ENCODE assay signal across 8 cellular contexts in the genomic region with DNA sequence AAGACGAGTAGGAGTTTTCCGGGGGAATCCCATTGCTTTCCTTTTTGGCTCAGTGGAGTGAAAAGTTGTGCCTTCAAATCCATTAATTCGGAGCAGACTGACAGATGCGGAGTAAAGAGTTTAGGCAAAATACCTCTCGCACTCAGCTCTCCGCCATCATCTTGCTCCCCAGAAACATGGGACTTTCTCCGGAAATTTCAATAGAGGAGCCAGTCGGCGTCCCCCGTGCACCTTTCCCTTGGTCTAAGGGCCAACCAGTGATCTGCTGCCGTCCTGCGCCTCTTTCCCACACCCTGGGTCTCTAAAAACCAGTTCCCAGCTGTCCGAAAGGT. TPM values are rescaled to one million over a fixed set of nuclear protein-coding genes. Genes with fewer than 3 reads are reported as not detected.
DNase-seq lines count a peak whose midpoint lies in the region; ATAC-seq and TF ChIP-seq lines count a peak whose summit lies in the region.

No MANE protein-coding gene starts in this region.

- peaks cover 48% of the 10 kb centered on the region for H3K4me1 Mint-ChIP-seq in activated T-helper 2 cell treated with anti-CD3 and anti-CD28 coated beads, Interferon-gamma antibody, Interleukin-2, Interleukin-4, amounts not matched to agents 10 μg/mL and 5 μg/mL and 100 μg/mL, durations not matched to agents 14 hours and 24 hours and 36 hours (ENCODE audit: low read depth)
- peaks cover 36% of the 10 kb centered on the region for H3K4me1 Mint-ChIP-seq in stimulated activated effector memory CD8-positive, alpha-beta T cell treated with anti-CD3 and anti-CD28 coated beads, Interleukin-12 subunit alpha, Interleukin-12 subunit beta, amount 100 ng/mL, for 72 hours

- H3K4me1 ChIP-seq in iPS DF 6.9 (ENCODE audit: control insufficient read depth, insufficient read depth, low read length): no peaks in the 10 kb centered on the region; the same call in none of the 2 replicates

- peaks cover 51% of the 10 kb centered on the region for H3K36me3 Mint-ChIP-seq in activated T-helper 2 cell treated with anti-CD3 and anti-CD28 coated beads, Interferon-gamma antibody, Interleukin-2, Interleukin-4, amounts not matched to agents 10 μg/mL and 5 μg/mL and 100 μg/mL, durations not matched to agents 14 hours and 24 hours and 36 hours (ENCODE audit: low read depth)
- peaks cover 38% of the 10 kb centered on the region for H3K36me3 Mint-ChIP-seq in stimulated activated effector memory CD8-positive, alpha-beta T cell treated with anti-CD3 and anti-CD28 coated beads, Interleukin-12 subunit alpha, Interleukin-12 subunit beta, amount 100 ng/mL, for 72 hours

- intact Hi-C loops in activated T-helper 2 cell treated with anti-CD3 and anti-CD28 coated beads, Interferon-gamma antibody, Interleukin-2, Interleukin-4, amounts not matched to agents 10 μg/mL and 5 μg/mL and 100 μg/mL, durations not matched to agents 14 hours and 24 hours and 36 hours (cut with micrococcal nuclease): loop anchor here (1.0 to 5.0 kb wide), 2 partner anchors 44 to 857 kb away; a partner anchor contains a TSS

- no peak for TF ChIP-seq CTCF in GM12864 (IDR thresholded peaks at IDR 0.05; ENCODE audit: low read depth, low read length, missing control alignments)
- no peak for TF ChIP-seq CTCF in HL-60 (IDR thresholded peaks at IDR 0.05; ENCODE audit: insufficient read depth, low read length)

- H3K27me3 ChIP-seq in HL-60 (ENCODE audit: insufficient read depth, poor library complexity, severe bottlenecking): no peaks in the 10 kb centered on the region
- H3K27me3 ChIP-seq in iPS DF 6.9 (ENCODE audit: control insufficient read depth, insufficient read depth, low read length): no peaks in the 10 kb centered on the region

- peaks cover 3% of the 10 kb centered on the region for H3K36me3 ChIP-seq in iPS DF 6.9 (ENCODE audit: control insufficient read depth, insufficient read depth, low read length)

- H3K9me3 ChIP-seq in iPS DF 6.9 (ENCODE audit: control insufficient read depth, insufficient read depth, low read length): no peaks in the 10 kb centered on the region

- peak; percentile 48 for ATAC-seq in GM21447 (IDR thresholded peaks at IDR 0.05; ENCODE audit: unreplicated experiment)
- ATAC-seq in stimulated activated effector memory CD8-positive, alpha-beta T cell treated with anti-CD3 and anti-CD28 coated beads, Interleukin-12 subunit alpha, Interleukin-12 subunit beta, amount 100 ng/mL, for 72 hours: peak; percentile 57

- H3K4me3 ChIP-seq in GM12864 (ENCODE audit: low read depth, low read length): peak overlapping the region; percentile 91
- peak overlapping the region; percentile 88 for H3K4me3 ChIP-seq in HL-60 (replicated peaks; ENCODE audit: insufficient read depth, low read length)
- peak overlapping the region; percentile 74 for H3K4me3 ChIP-seq in iPS DF 6.9 (ENCODE audit: low read length)

- H3K4me3 Mint-ChIP-seq in activated T-helper 2 cell treated with anti-CD3 and anti-CD28 coated beads, Interferon-gamma antibody, Interleukin-2, Interleukin-4, amounts not matched to agents 10 μg/mL and 5 μg/mL and 100 μg/mL, durations not matched to agents 14 hours and 24 hours and 36 hours (ENCODE audit: low read depth): peak overlapping the region; percentile 93
- peak overlapping the region; percentile 99 for H3K4me3 Mint-ChIP-seq in stimulated activated effector memory CD8-positive, alpha-beta T cell treated with anti-CD3 and anti-CD28 coated beads, Interleukin-12 subunit alpha, Interleukin-12 subunit beta, amount 100 ng/mL, for 72 hours

- DNase-seq in GM12864 (ENCODE audit: low read depth) (no peak), HL-60 (ENCODE audit: low read depth in 1 of 2, low spot score in 1 of 2) (no peak), iPS DF 6.9 (ENCODE audit: low read depth, low spot score) (no peak), Ammon's horn (ENCODE audit: low spot score) (no peak)
- DNase-seq in activated T-helper 2 cell treated with anti-CD3 and anti-CD28 coated beads, Interferon-gamma antibody, Interleukin-2, Interleukin-4, amounts not matched to agents 10 μg/mL and 5 μg/mL and 100 μg/mL, durations not matched to agents 14 hours and 24 hours and 36 hours (ENCODE audit: low spot score): no peak
- no peak for DNase-seq in stimulated activated effector memory CD8-positive, alpha-beta T cell treated with anti-CD3 and anti-CD28 coated beads, Interleukin-12 subunit alpha, Interleukin-12 subunit beta, amount 100 ng/mL, for 72 hours (ENCODE audit: low spot score in 2 of 2)
- no peak for DNase-seq in activated CD4-positive, alpha-beta T cell treated with anti-CD3 and anti-CD28 coated beads, Interleukin-2, amount 50 U/mL, for 4 hours

- WGBS in iPS DF 6.9 (ENCODE audit: insufficient coverage, insufficient read length): no CpG with 5 or more reads among the region's 13 CpGs

- no peaks in the 10 kb centered on the region for H3K9me3 Mint-ChIP-seq in activated T-helper 2 cell treated with anti-CD3 and anti-CD28 coated beads, Interferon-gamma antibody, Interleukin-2, Interleukin-4, amounts not matched to agents 10 μg/mL and 5 μg/mL and 100 μg/mL, durations not matched to agents 14 hours and 24 hours and 36 hours
- no peaks in the 10 kb centered on the region for H3K9me3 Mint-ChIP-seq in stimulated activated effector memory CD8-positive, alpha-beta T cell treated with anti-CD3 and anti-CD28 coated beads, Interleukin-12 subunit alpha, Interleukin-12 subunit beta, amount 100 ng/mL, for 72 hours

- H3K27me3 Mint-ChIP-seq in activated T-helper 2 cell treated with anti-CD3 and anti-CD28 coated beads, Interferon-gamma antibody, Interleukin-2, Interleukin-4, amounts not matched to agents 10 μg/mL and 5 μg/mL and 100 μg/mL, durations not matched to agents 14 hours and 24 hours and 36 hours (ENCODE audit: low read depth): no peaks in the 10 kb centered on the region

- peak overlapping the region; percentile 79 for H3K27ac Mint-ChIP-seq in activated T-helper 2 cell treated with anti-CD3 and anti-CD28 coated beads, Interferon-gamma antibody, Interleukin-2, Interleukin-4, amounts not matched to agents 10 μg/mL and 5 μg/mL and 100 μg/mL, durations not matched to agents 14 hours and 24 hours and 36 hours
- H3K27ac Mint-ChIP-seq in stimulated activated effector memory CD8-positive, alpha-beta T cell treated with anti-CD3 and anti-CD28 coated beads, Interleukin-12 subunit alpha, Interleukin-12 subunit beta, amount 100 ng/mL, for 72 hours: peak overlapping the region; percentile 97

- H3K27ac ChIP-seq in HL-60 (replicated peaks): peak overlapping the region; percentile 96
- H3K27ac ChIP-seq in iPS DF 6.9 (ENCODE audit: low read length): no peak overlapping the region

RNA-seq across cellular contexts. Expression of a gene that starts 0.3 kb away (rescaled TPM):
- 11.0 and 12.3 TPM in 2 replicates for total RNA-seq in activated T-helper 2 cell treated with anti-CD3 and anti-CD28 coated beads, Interferon-gamma antibody, Interleukin-2, Interleukin-4, amounts not matched to agents 10 μg/mL and 5 μg/mL and 100 μg/mL, durations not matched to agents 14 hours and 24 hours and 36 hours

RNA-seq across cellular contexts. Expression of a gene that starts 0.4 kb away (rescaled TPM):
- total RNA-seq in activated T-helper 2 cell treated with anti-CD3 and anti-CD28 coated beads, Interferon-gamma antibody, Interleukin-2, Interleukin-4, amounts not matched to agents 10 μg/mL and 5 μg/mL and 100 μg/mL, durations not matched to agents 14 hours and 24 hours and 36 hours: 26.0 and 29.9 TPM in 2 replicates

RNA-seq across cellular contexts. Expression of a gene that starts 43.9 kb away (rescaled TPM):
- 16.8 and 17.6 TPM in 2 replicates for total RNA-seq in activated T-helper 2 cell treated with anti-CD3 and anti-CD28 coated beads, Interferon-gamma antibody, Interleukin-2, Interleukin-4, amounts not matched to agents 10 μg/mL and 5 μg/mL and 100 μg/mL, durations not matched to agents 14 hours and 24 hours and 36 hours
